11 cellular contexts compared by ENCODE assay signal in the genomic region with DNA sequence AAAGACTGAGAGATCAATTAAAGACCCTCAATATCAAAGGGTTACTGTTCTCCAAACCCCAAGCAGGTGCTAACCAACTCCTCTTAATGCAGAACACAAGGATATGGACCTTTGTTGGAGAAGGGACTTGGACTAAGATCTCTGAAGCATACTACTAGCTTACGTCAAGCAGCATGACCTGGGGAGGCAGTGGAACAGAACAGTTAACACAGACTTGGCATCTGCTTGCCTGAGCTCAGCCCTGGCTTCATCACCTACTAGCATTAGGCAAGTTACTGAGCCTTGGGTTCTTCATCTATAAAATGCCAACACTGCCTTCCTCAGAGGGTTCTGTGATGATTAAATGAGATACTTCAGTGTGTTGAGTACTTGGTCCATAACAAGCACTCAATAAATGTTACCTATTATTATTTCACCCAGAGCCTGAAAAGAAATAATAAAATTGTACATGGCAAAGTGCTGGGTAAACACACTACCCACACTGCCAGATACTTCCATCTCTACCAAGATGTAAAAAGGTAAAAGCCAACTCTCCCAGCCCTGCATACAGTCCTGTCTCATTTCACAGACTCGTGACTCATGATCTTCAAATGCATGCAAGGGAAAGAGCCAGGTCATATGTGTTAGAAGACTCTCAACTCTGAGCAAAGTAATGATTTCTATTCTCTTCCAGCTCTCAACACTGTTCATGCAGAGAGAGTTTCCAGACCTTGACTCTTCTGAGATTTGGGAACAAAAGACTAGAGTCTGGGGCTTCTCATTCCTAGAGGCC. TPM values are rescaled to one million over a fixed set of nuclear protein-coding genes. Genes with fewer than 3 reads are reported as not detected.
A peak's percentile ranks its signal among the peaks of the same experiment; 100 is the strongest.
DNase-seq lines count a peak whose midpoint lies in the region; ATAC-seq lines count a peak whose summit lies in the region.
"Had no signal": no experiment of that assay in that cellular context is flagged by ENCODE, and none has a peak within 500 bp of the region (broad histone marks: within the 10 kb centered on the region; RNA-seq: fewer than 3 reads in every experiment).

No MANE protein-coding gene starts in this region.

- peaks cover 93% of the 10 kb centered on the region for H3K4me1 Mint-ChIP-seq in activated naive CD8-positive, alpha-beta T cell (ENCODE audit: low read depth)
- H3K4me1 Mint-ChIP-seq in immature natural killer cell, result peaks cover 73 to 89% of the 10 kb centered on the region in 2 donors

- peak overlapping the region; percentile 58 for H3K4me3 Mint-ChIP-seq in activated naive CD8-positive, alpha-beta T cell
- H3K4me3 Mint-ChIP-seq in immature natural killer cell, result no peak overlapping the region
- H3K4me3 Mint-ChIP-seq: CD14-positive monocyte had no signal

- H3K36me3 Mint-ChIP-seq in activated naive CD8-positive, alpha-beta T cell, result peaks cover 19% of the 10 kb centered on the region
- H3K36me3 Mint-ChIP-seq in immature natural killer cell, result peaks cover 0 to 9% (median 0%) of the 10 kb centered on the region in 3 donors

- peak; percentile 28 for DNase-seq in stimulated activated CD4-positive, alpha-beta T cell treated with anti-CD3 and anti-CD28 coated beads, Interleukin-4, amount 100 ng/mL, for 24 hours
- no peak for DNase-seq in stimulated activated CD4-positive, alpha-beta T cell treated with anti-CD3 and anti-CD28 coated beads, Interleukin-2, amount 100 ng/mL, for 24 hours
- DNase-seq in immature natural killer cell (no peak), NCI-H2081 treated with DMSO at 0.1 percent for 48 hours (lab: John Stamatoyannopoulos, UW) (no peak), NCI-H345 (lab: John Stamatoyannopoulos, UW) (no peak), DMS53 (lab: John Stamatoyannopoulos, UW) (no peak)
- DNase-seq: activated CD4-positive, alpha-beta T cell treated with anti-CD3 and anti-CD28 coated beads, Interleukin-2, amount 50 U/mL, for 48 hours; NCI-H82 had no signal

- no peak for ATAC-seq in GM21717 (IDR thresholded peaks at IDR 0.05; ENCODE audit: unreplicated experiment)

- no peaks in the 10 kb centered on the region for H3K27me3 Mint-ChIP-seq in activated naive CD8-positive, alpha-beta T cell
- H3K27me3 Mint-ChIP-seq in immature natural killer cell (ENCODE audit: low read depth in 3 of 3), result peaks cover 0 to 7% (median 2%) of the 10 kb centered on the region in 3 donors

- H3K9me3 Mint-ChIP-seq in activated naive CD8-positive, alpha-beta T cell (ENCODE audit: low read depth), result no peaks in the 10 kb centered on the region
- H3K9me3 Mint-ChIP-seq in immature natural killer cell, result no peaks in the 10 kb centered on the region

- H3K27ac Mint-ChIP-seq in activated naive CD8-positive, alpha-beta T cell, result peak overlapping the region; percentile 81
- peak overlapping the region; percentile 49 to 93 (median 70) for H3K27ac Mint-ChIP-seq in immature natural killer cell

RNA-seq across cellular contexts. Expression of a gene that starts 39.7 kb away (rescaled TPM):
- polyA plus RNA-seq in immature natural killer cell, result 10 to 100 TPM; 11.0 to 22.7 (median 12.6) TPM

RNA-seq across cellular contexts. Expression of a gene that starts 44.1 kb away (rescaled TPM):
- 1 to 10 TPM; 2.4 to 3.2 (median 2.8) TPM for polyA plus RNA-seq in immature natural killer cell
